ENCODE assay signal across 1 cellular context in genomic region chr12:75528272-75528671, GRCh38.
TF ChIP-seq lines count a peak whose summit lies in the region.

No MANE protein-coding gene starts in this region.

TF ChIP-seq in HCT116, 20 proteins besides CTCF, POLR2A, EP300 and RAD21 (continued from another document):
- TF ChIP-seq REST (IDR thresholded peaks at IDR 0.05; ENCODE audit: low read depth) (no peak), ATF3 (IDR thresholded peaks at IDR 0.05) (no peak), EZH2phosphoT487 (IDR thresholded peaks at IDR 0.05; ENCODE audit: borderline replicate concordance) (no peak), TCF7L2 (IDR thresholded peaks at IDR 0.05; ENCODE audit: borderline replicate concordance, extremely low read depth, insufficient read depth, insufficient read length) (peak; percentile 31), SP1 (IDR thresholded peaks at IDR 0.05; ENCODE audit: low read depth) (no peak), EGR1 (IDR thresholded peaks at IDR 0.05; ENCODE audit: low read depth) (no peak), POLR2AphosphoS5 (IDR thresholded peaks at IDR 0.05; ENCODE audit: low read depth, low read length) (0 out of 2 replicates have a peak, but pooled peaks have one; percentile 18), ELF1 (IDR thresholded peaks at IDR 0.05; ENCODE audit: borderline replicate concordance, low read depth) (no peak), CBX3 (IDR thresholded peaks at IDR 0.05; ENCODE audit: low read depth) (0 out of 2 replicates have a peak, but pooled peaks have one; percentile 40), ZNF274 (IDR thresholded peaks at IDR 0.05; ENCODE audit: low read depth, low read length) (no peak), CEBPB (IDR thresholded peaks at IDR 0.05; ENCODE audit: low read depth) (peak; percentile 66), SRF (IDR thresholded peaks at IDR 0.05; ENCODE audit: low read depth) (no peak), JUND (IDR thresholded peaks at IDR 0.05) (no peak), YY1 (IDR thresholded peaks at IDR 0.05; ENCODE audit: extremely low read depth, insufficient replicate concordance, low read depth, low read length) (no peak), EZH2 (IDR thresholded peaks at IDR 0.05) (no peak)
- TF ChIP-seq, protein P1, sequence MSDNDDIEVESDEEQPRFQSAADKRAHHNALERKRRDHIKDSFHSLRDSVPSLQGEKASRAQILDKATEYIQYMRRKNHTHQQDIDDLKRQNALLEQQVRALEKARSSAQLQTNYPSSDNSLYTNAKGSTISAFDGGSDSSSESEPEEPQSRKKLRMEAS (IDR thresholded peaks at IDR 0.05) = 0 out of 2 replicates have a peak, but pooled peaks have one; percentile 7
TF ChIP-seq in HCT116: peak in this region for 5.
